Comparison of ENCODE assay signal across 8 cellular contexts in the genomic region with DNA sequence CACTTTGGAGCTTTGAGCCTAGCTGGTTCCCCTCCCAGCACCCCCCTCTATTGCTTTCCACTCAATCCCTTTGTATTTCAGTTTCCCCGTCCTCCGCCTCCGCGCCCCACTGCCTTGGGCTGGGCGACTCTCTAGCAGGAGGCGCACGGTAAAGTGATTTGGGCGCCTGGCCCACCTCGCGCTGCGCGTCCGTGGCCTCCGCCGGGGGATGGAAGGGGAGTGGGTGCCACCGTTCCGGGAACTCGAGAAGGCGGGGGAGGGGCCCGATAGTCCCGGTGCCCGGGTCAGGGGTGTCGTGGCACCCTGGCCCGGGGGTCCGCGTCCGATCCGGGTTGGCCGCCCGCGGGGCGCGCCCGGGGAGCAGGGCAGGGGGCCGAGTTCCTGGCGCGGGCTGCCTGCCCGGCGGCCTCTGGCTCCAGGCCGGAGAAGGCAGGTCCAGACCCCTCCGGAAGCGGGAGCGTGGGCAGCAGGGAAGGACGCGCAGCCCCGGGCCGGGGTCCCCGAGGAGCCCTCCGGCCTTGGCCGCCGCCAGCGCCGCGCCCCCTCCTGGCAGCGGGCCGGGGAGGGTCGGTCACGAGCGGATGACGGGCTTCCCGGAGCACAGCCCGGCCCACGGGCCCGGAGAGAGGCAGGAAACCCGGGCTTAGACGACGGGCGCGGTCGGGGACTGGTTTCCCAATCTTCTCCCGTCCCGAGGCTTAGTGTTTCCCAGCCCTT. TPM values are rescaled to one million over a fixed set of nuclear protein-coding genes. Genes with fewer than 3 reads are reported as not detected.
DNase-seq lines count a peak whose midpoint lies in the region; ATAC-seq and TF ChIP-seq lines count a peak whose summit lies in the region.

No MANE protein-coding gene starts in this region.

- no peaks in the 10 kb centered on the region for H3K36me3 ChIP-seq in effector memory CD4-positive, alpha-beta T cell (ENCODE audit: control insufficient read depth, insufficient read depth, low read length)
- H3K36me3 ChIP-seq in tibial nerve, result no peaks in the 10 kb centered on the region

- ATAC-seq in activated CD8-positive, alpha-beta T cell treated with anti-CD3 and anti-CD28 coated beads for 36 hours, result peak; percentile 37
- no peak for ATAC-seq in activated CD8-positive, alpha-beta T cell treated with anti-CD3 and anti-CD28 coated beads, Interleukin-2, amount 10 ng/mL, durations not matched to agents 7 days and 5 days
- ATAC-seq in GM21576 (IDR thresholded peaks at IDR 0.05; ENCODE audit: unreplicated experiment) (no peak), GM21825 (IDR thresholded peaks at IDR 0.05; ENCODE audit: unreplicated experiment) (no peak)

- H3K9me3 ChIP-seq in effector memory CD4-positive, alpha-beta T cell (ENCODE audit: control insufficient read depth, low read length), result no peaks in the 10 kb centered on the region
- no peaks in the 10 kb centered on the region for H3K9me3 ChIP-seq in tibial nerve

- CTCF ChIA-PET in activated CD8-positive, alpha-beta T cell treated with anti-CD3 and anti-CD28 coated beads for 36 hours (lab: Charles Lee), result no interaction called here
- CTCF ChIA-PET in activated CD8-positive, alpha-beta T cell treated with anti-CD3 and anti-CD28 coated beads, Interleukin-2, amount 10 ng/mL, durations not matched to agents 7 days and 5 days (lab: Charles Lee), result no interaction called here

- peaks cover 9% of the 10 kb centered on the region for H3K4me1 Mint-ChIP-seq in activated CD8-positive, alpha-beta T cell treated with anti-CD3 and anti-CD28 coated beads for 36 hours (ENCODE audit: low read depth)
- H3K4me1 Mint-ChIP-seq in activated CD8-positive, alpha-beta T cell treated with anti-CD3 and anti-CD28 coated beads, Interleukin-2, amount 10 ng/mL, durations not matched to agents 7 days and 5 days (ENCODE audit: low read depth), result peaks cover 8% of the 10 kb centered on the region

- whole genome bisulfite sequencing in tibial nerve, 2 donors, result 4 to 7% methylated on average over 33 to 45 of the region's 72 CpGs

- no peak overlapping the region for H3K4me3 Mint-ChIP-seq in activated CD8-positive, alpha-beta T cell treated with anti-CD3 and anti-CD28 coated beads for 36 hours
- H3K4me3 Mint-ChIP-seq in activated CD8-positive, alpha-beta T cell treated with anti-CD3 and anti-CD28 coated beads, Interleukin-2, amount 10 ng/mL, durations not matched to agents 7 days and 5 days, result no peak overlapping the region

- peaks cover 3% of the 10 kb centered on the region for H3K27me3 ChIP-seq in effector memory CD4-positive, alpha-beta T cell (replicated peaks; ENCODE audit: control insufficient read depth, insufficient read depth, low read length, poor library complexity, severe bottlenecking)
- H3K27me3 ChIP-seq in tibial nerve, result peaks cover 0 to 4% of the 10 kb centered on the region in 2 donors

- no peaks in the 10 kb centered on the region for H3K36me3 Mint-ChIP-seq in activated CD8-positive, alpha-beta T cell treated with anti-CD3 and anti-CD28 coated beads for 36 hours (ENCODE audit: low read depth)
- H3K36me3 Mint-ChIP-seq in activated CD8-positive, alpha-beta T cell treated with anti-CD3 and anti-CD28 coated beads, Interleukin-2, amount 10 ng/mL, durations not matched to agents 7 days and 5 days (ENCODE audit: low read depth), result no peaks in the 10 kb centered on the region

- H3K4me3 ChIP-seq in effector memory CD4-positive, alpha-beta T cell (ENCODE audit: insufficient read depth, low read depth, low read length, poor library complexity, severe bottlenecking), result peak overlapping the region; percentile 32
- peak overlapping the region; percentile 36 to 62 (median 44) for H3K4me3 ChIP-seq in tibial nerve

- H3K9me3 Mint-ChIP-seq in activated CD8-positive, alpha-beta T cell treated with anti-CD3 and anti-CD28 coated beads for 36 hours, result no peaks in the 10 kb centered on the region
- H3K9me3 Mint-ChIP-seq in activated CD8-positive, alpha-beta T cell treated with anti-CD3 and anti-CD28 coated beads, Interleukin-2, amount 10 ng/mL, durations not matched to agents 7 days and 5 days (ENCODE audit: insufficient read depth), result no peaks in the 10 kb centered on the region

- no peak overlapping the region for H3K27ac Mint-ChIP-seq in activated CD8-positive, alpha-beta T cell treated with anti-CD3 and anti-CD28 coated beads for 36 hours
- H3K27ac Mint-ChIP-seq in activated CD8-positive, alpha-beta T cell treated with anti-CD3 and anti-CD28 coated beads, Interleukin-2, amount 10 ng/mL, durations not matched to agents 7 days and 5 days, result no peak overlapping the region

- TF ChIP-seq POLR2A in tibial nerve (IDR thresholded peaks at IDR 0.05), result peak in 1 of 2 donors; percentile 33

- peak in 1 of 2 donors; percentile 42 for TF ChIP-seq EP300 in tibial nerve (IDR thresholded peaks at IDR 0.05)

- H3K27ac ChIP-seq in effector memory CD4-positive, alpha-beta T cell (ENCODE audit: insufficient read depth, low read length, poor library complexity, severe bottlenecking), result no peak overlapping the region
- peak overlapping the region; percentile 73 to 95 (median 76) for H3K27ac ChIP-seq in tibial nerve

- DNase-seq in activated CD8-positive, alpha-beta T cell treated with anti-CD3 and anti-CD28 coated beads for 36 hours, result peak; percentile 12
- DNase-seq in activated CD8-positive, alpha-beta T cell treated with anti-CD3 and anti-CD28 coated beads, Interleukin-2, amount 10 ng/mL, durations not matched to agents 7 days and 5 days, result no peak
- no peak for DNase-seq in effector memory CD4-positive, alpha-beta T cell
- DNase-seq in lung microvascular endothelial cell (ENCODE audit: low read depth in 2 of 2) (peak; percentile 65 to 86), tibial nerve (ENCODE audit: low spot score in 2 of 2) (peak; percentile 37 to 57), A172 (ENCODE audit: low spot score) (no peak)

- POLR2A ChIA-PET in activated CD8-positive, alpha-beta T cell treated with anti-CD3 and anti-CD28 coated beads for 36 hours (lab: Charles Lee), result no interaction called here
- POLR2A ChIA-PET in activated CD8-positive, alpha-beta T cell treated with anti-CD3 and anti-CD28 coated beads, Interleukin-2, amount 10 ng/mL, durations not matched to agents 7 days and 5 days (lab: Charles Lee), result no interaction called here

- no peaks in the 10 kb centered on the region for H3K4me1 ChIP-seq in effector memory CD4-positive, alpha-beta T cell (ENCODE audit: control insufficient read depth, insufficient read depth, low read length, poor library complexity, severe bottlenecking)
- peaks cover 0 to 29% (median 0%) of the 10 kb centered on the region in 4 donors for H3K4me1 ChIP-seq in tibial nerve

- intact Hi-C loops in activated CD8-positive, alpha-beta T cell treated with anti-CD3 and anti-CD28 coated beads for 36 hours (cut with micrococcal nuclease), result no loop called here

- no peak for TF ChIP-seq CTCF in activated CD8-positive, alpha-beta T cell treated with anti-CD3 and anti-CD28 coated beads for 36 hours (IDR thresholded peaks at IDR 0.05)
- TF ChIP-seq CTCF in tibial nerve (IDR thresholded peaks at IDR 0.05), result peak in 1 of 5 experiments; percentile 18

- H3K27me3 Mint-ChIP-seq in activated CD8-positive, alpha-beta T cell treated with anti-CD3 and anti-CD28 coated beads for 36 hours, result peaks cover 19% of the 10 kb centered on the region
- H3K27me3 Mint-ChIP-seq in activated CD8-positive, alpha-beta T cell treated with anti-CD3 and anti-CD28 coated beads, Interleukin-2, amount 10 ng/mL, durations not matched to agents 7 days and 5 days (ENCODE audit: low read depth), result peaks cover 16% of the 10 kb centered on the region

RNA-seq across cellular contexts. Expression of gene MEOX1, which starts 15.8 kb away (rescaled TPM):
- total RNA-seq in activated CD8-positive, alpha-beta T cell treated with anti-CD3 and anti-CD28 coated beads for 36 hours, result under 1 TPM; 0.45 to 0.47 TPM
- total RNA-seq in activated CD8-positive, alpha-beta T cell treated with anti-CD3 and anti-CD28 coated beads, Interleukin-2, amount 10 ng/mL, durations not matched to agents 7 days and 5 days, result 1 to 10 TPM; 5.4 to 6.9 TPM
- total RNA-seq in lung microvascular endothelial cell, result not detected in 2 replicates
- total RNA-seq in tibial nerve, result 10 to 100 TPM in 1 of 4 donors, 1 to 10 TPM in 3; 4.2 to 12.5 (median 5.3) TPM
- not detected in 2 replicates for total RNA-seq in A172 (2014; rRNA removed; shearing (Covaris generic))

Comparison
In these comparisons a context has a peak if more than half of its experiments do, and no peak if none do; other contexts are left out.
1. DNase-seq: peak in activated CD8-positive, alpha-beta T cell treated with anti-CD3 and anti-CD28 coated beads for 36 hours (single experiment), lung microvascular endothelial cell (2 of 2) and tibial nerve (2 of 2); none in activated CD8-positive, alpha-beta T cell treated with anti-CD3 and anti-CD28 coated beads, Interleukin-2, amount 10 ng/mL, durations not matched to agents 7 days and 5 days (single experiment), effector memory CD4-positive, alpha-beta T cell (0 of 3) and A172 (single experiment).